1 cellular context compared by ENCODE assay signal in genomic region chr11:94132152-94132558, GRCh38.
TF ChIP-seq lines count a peak whose summit lies in the region.

No MANE protein-coding gene starts in this region.

TF ChIP-seq in HepG2, 621 proteins besides CTCF, POLR2A, EP300 and RAD21:
- TF ChIP-seq ONECUT2 (CRISPR knock-in tag; IDR thresholded peaks at IDR 0.05): no peak
- TF ChIP-seq MNT (IDR thresholded peaks at IDR 0.05): peak; percentile 69
- TF ChIP-seq ZBTB3 (CRISPR knock-in tag; IDR thresholded peaks at IDR 0.05; ENCODE audit: borderline replicate concordance, low read depth): no peak
